In genomic region chr14:63672417-63673180, GRCh38 we compare ENCODE assay signal across 13 cellular contexts. TPM values are rescaled to one million over a fixed set of nuclear protein-coding genes. Genes with fewer than 3 reads are reported as not detected.
DNase-seq lines count a peak whose midpoint lies in the region; ATAC-seq, FAIRE-seq and TF ChIP-seq lines count a peak whose summit lies in the region.
"Had no signal": no experiment of that assay in that cellular context is flagged by ENCODE, and none has a peak within 500 bp of the region (broad histone marks: within the 10 kb centered on the region; RNA-seq: fewer than 3 reads in every experiment).

No MANE protein-coding gene starts in this region.

- H3K4me1 ChIP-seq in astrocyte (ENCODE audit: insufficient read depth, low read length) = no peaks in the 10 kb centered on the region
- H3K4me1 ChIP-seq in prostate gland (replicated peaks) = peaks cover 8% of the 10 kb centered on the region
- H3K4me1 ChIP-seq: parathyroid adenoma had no signal

- H3K4me3 ChIP-seq in astrocyte (ENCODE audit: insufficient read depth, low read depth, low read length) (no peak overlapping the region), prostate gland (no peak overlapping the region)
- H3K4me3 ChIP-seq: BLaER1 treated with 17β-estradiol and CSF1 and Interleukin-3, amounts not matched to agents 10 nM and 100 nM had no signal

- no peak overlapping the region for H3K4me2 ChIP-seq in astrocyte (ENCODE audit: low read length)

- no peak for TF ChIP-seq POLR2A in prostate gland (IDR thresholded peaks at IDR 0.05)

- in situ Hi-C loops in ACHN (cut with HindIII; ENCODE audit: low pct_ligation_motif_present, low pct_unique_long_range_greater_than_20kb, low sequenced_read_pairs) = no loop called here

- H2AFZ ChIP-seq in astrocyte (ENCODE audit: low read depth, low read length) = no peak overlapping the region
- H2AFZ ChIP-seq: parathyroid adenoma had no signal

- H3K9ac ChIP-seq in astrocyte (ENCODE audit: low read length) = no peak overlapping the region
- H3K9ac ChIP-seq: BLaER1 treated with 17β-estradiol and CSF1 and Interleukin-3, amounts not matched to agents 10 nM and 100 nM; parathyroid adenoma had no signal

- peak overlapping the region; percentile 34 for H3K4me3 Mint-ChIP-seq in astrocyte (ENCODE audit: unreplicated experiment)
- H3K4me3 Mint-ChIP-seq in activated T-cell treated with anti-CD3 and anti-CD28 coated beads, Interleukin-2, amount 50 U/mL, for 72 hours = no peak overlapping the region
- H3K4me3 Mint-ChIP-seq: dendritic cell treated with granulocyte-macrophage colony-stimulating factor and Interleukin-4, amounts not matched to agents 40 ng/mL and 50 ng/mL, for 4 days; T-helper 1 cell treated with Interleukin-12 subunit alpha and Interleukin-12 subunit beta and Interleukin-4 antibody, amounts not matched to agents 30 μg/mL and 1 μg/mL, for 36 hours had no signal

- TF ChIP-seq CTCF in astrocyte (IDR thresholded peaks at IDR 0.05; ENCODE audit: insufficient read depth, low read depth, low read length) (no peak), prostate gland (IDR thresholded peaks at IDR 0.05) (no peak)

- ATAC-seq in GM19043 (IDR thresholded peaks at IDR 0.05; ENCODE audit: low read depth, unreplicated experiment) = peak; percentile 73
- ATAC-seq in HG03095 (IDR thresholded peaks at IDR 0.05; ENCODE audit: unreplicated experiment) = peak; percentile 56
- ATAC-seq in activated T-cell treated with anti-CD3 and anti-CD28 coated beads, Interleukin-2, amount 50 U/mL, for 72 hours (replicated peaks in 1 of 2) = no peak

- no peak overlapping the region for H3K27ac Mint-ChIP-seq in astrocyte (ENCODE audit: unreplicated experiment)
- H3K27ac Mint-ChIP-seq in activated T-cell treated with anti-CD3 and anti-CD28 coated beads, Interleukin-2, amount 50 U/mL, for 72 hours = no peak overlapping the region
- H3K27ac Mint-ChIP-seq: dendritic cell treated with granulocyte-macrophage colony-stimulating factor and Interleukin-4, amounts not matched to agents 40 ng/mL and 50 ng/mL, for 4 days; T-helper 1 cell treated with Interleukin-12 subunit alpha and Interleukin-12 subunit beta and Interleukin-4 antibody, amounts not matched to agents 30 μg/mL and 1 μg/mL, for 36 hours had no signal

- H3K36me3 Mint-ChIP-seq in astrocyte (ENCODE audit: low read depth, unreplicated experiment) = peaks cover 5% of the 10 kb centered on the region
- peaks cover 0 to 1% of the 10 kb centered on the region in 2 donors for H3K36me3 Mint-ChIP-seq in activated T-cell treated with anti-CD3 and anti-CD28 coated beads, Interleukin-2, amount 50 U/mL, for 72 hours (ENCODE audit: insufficient read depth in 2 of 2)

- H4K20me1 ChIP-seq in astrocyte (ENCODE audit: insufficient read depth, low read length) = no peaks in the 10 kb centered on the region
- H4K20me1 ChIP-seq: BLaER1 treated with 17β-estradiol and CSF1 and Interleukin-3, amounts not matched to agents 10 nM and 100 nM had no signal

- no peaks in the 10 kb centered on the region for H3K79me2 ChIP-seq in astrocyte (ENCODE audit: insufficient read depth, low read length)
- H3K79me2 ChIP-seq: parathyroid adenoma had no signal

- no peaks in the 10 kb centered on the region for H3K9me3 Mint-ChIP-seq in astrocyte (ENCODE audit: unreplicated experiment)
- no peaks in the 10 kb centered on the region for H3K9me3 Mint-ChIP-seq in activated T-cell treated with anti-CD3 and anti-CD28 coated beads, Interleukin-2, amount 50 U/mL, for 72 hours
- H3K9me3 Mint-ChIP-seq: dendritic cell treated with granulocyte-macrophage colony-stimulating factor and Interleukin-4, amounts not matched to agents 40 ng/mL and 50 ng/mL, for 4 days; T-helper 1 cell treated with Interleukin-12 subunit alpha and Interleukin-12 subunit beta and Interleukin-4 antibody, amounts not matched to agents 30 μg/mL and 1 μg/mL, for 36 hours had no signal

- peak; percentile 62 for DNase-seq in ACHN
- peak; percentile 54 for DNase-seq in astrocyte (ENCODE audit: low read depth)
- no peak for DNase-seq in prostate gland (ENCODE audit: low spot score)
- DNase-seq in NCI-H146 treated with DMSO at 0.1 percent for 48 hours (lab: John Stamatoyannopoulos, UW; ENCODE audit: unreplicated experiment) = no peak
- DNase-seq in activated CD8-positive, alpha-beta memory T cell treated with anti-CD3 and anti-CD28 coated beads, Interleukin-2, amount 50 U/mL, for 48 hours = no peak
- DNase-seq in activated T-cell treated with anti-CD3 and anti-CD28 coated beads, Interleukin-2, amount 50 U/mL, for 72 hours = no peak
- DNase-seq: NCI-H1930 had no signal

- H3K4me1 Mint-ChIP-seq in astrocyte (ENCODE audit: low read depth, unreplicated experiment) = no peaks in the 10 kb centered on the region
- H3K4me1 Mint-ChIP-seq in activated T-cell treated with anti-CD3 and anti-CD28 coated beads, Interleukin-2, amount 50 U/mL, for 72 hours (ENCODE audit: low read depth) = no peaks in the 10 kb centered on the region

- 45% methylated on average over 7 of the region's 7 CpGs for WGBS in prostate gland

- H3K27ac ChIP-seq in astrocyte (ENCODE audit: low read depth, low read length) (no peak overlapping the region), prostate gland (no peak overlapping the region)
- H3K27ac ChIP-seq: BLaER1 treated with 17β-estradiol and CSF1 and Interleukin-3, amounts not matched to agents 10 nM and 100 nM; parathyroid adenoma had no signal

- intact Hi-C loops in prostate gland (cut with DNase I) = no loop called here

- no peak for FAIRE-seq in astrocyte (lab: Jason Lieb, UNC)

- H3K27me3 ChIP-seq in astrocyte (ENCODE audit: insufficient read depth, low read length) (no peaks in the 10 kb centered on the region), prostate gland (replicated peaks; ENCODE audit: insufficient read depth) (no peaks in the 10 kb centered on the region)
- H3K27me3 ChIP-seq: BLaER1 treated with 17β-estradiol and CSF1 and Interleukin-3, amounts not matched to agents 10 nM and 100 nM had no signal

- no peaks in the 10 kb centered on the region for H3K36me3 ChIP-seq in astrocyte (ENCODE audit: insufficient read depth, low read length)
- H3K36me3 ChIP-seq in prostate gland = no peaks in the 10 kb centered on the region

- H3K9me3 ChIP-seq in astrocyte (ENCODE audit: insufficient read depth, low read depth, low read length) (no peaks in the 10 kb centered on the region), prostate gland (no peaks in the 10 kb centered on the region)
- H3K9me3 ChIP-seq: BLaER1 treated with 17β-estradiol and CSF1 and Interleukin-3, amounts not matched to agents 10 nM and 100 nM had no signal

- no peaks in the 10 kb centered on the region for H3K27me3 Mint-ChIP-seq in astrocyte (ENCODE audit: low read depth, unreplicated experiment)
- no peaks in the 10 kb centered on the region for H3K27me3 Mint-ChIP-seq in activated T-cell treated with anti-CD3 and anti-CD28 coated beads, Interleukin-2, amount 50 U/mL, for 72 hours (ENCODE audit: low read depth)
- H3K27me3 Mint-ChIP-seq: dendritic cell treated with granulocyte-macrophage colony-stimulating factor and Interleukin-4, amounts not matched to agents 40 ng/mL and 50 ng/mL, for 4 days had no signal

RNA-seq across cellular contexts. Expression of gene WDR89, which starts 30.9 kb away (rescaled TPM):
- total RNA-seq in astrocyte = 13.2 and 15.0 TPM in 2 replicates
- total RNA-seq in prostate gland = 1 to 10 TPM; 4.9 to 8.9 TPM
- total RNA-seq in activated T-cell treated with anti-CD3 and anti-CD28 coated beads, Interleukin-2, amount 50 U/mL, for 72 hours = 10 to 100 TPM; 18.1 to 23.5 TPM

RNA-seq across cellular contexts. Expression of gene SGPP1, which starts 55.3 kb away (rescaled TPM):
- total RNA-seq in astrocyte = 13.8 and 13.9 TPM in 2 replicates
- 10 to 100 TPM; 19.7 to 37.5 TPM for total RNA-seq in prostate gland
- 10 to 100 TPM; 12.1 to 13.1 TPM for total RNA-seq in activated T-cell treated with anti-CD3 and anti-CD28 coated beads, Interleukin-2, amount 50 U/mL, for 72 hours

Comparison
In these comparisons a context has a peak if more than half of its experiments do, and no peak if none do; other contexts are left out.
1. DNase-seq: peak in ACHN (single experiment) and astrocyte (single experiment); none in prostate gland (single experiment), NCI-H146 treated with DMSO at 0.1 percent for 48 hours (single experiment), activated CD8-positive, alpha-beta memory T cell treated with anti-CD3 and anti-CD28 coated beads, Interleukin-2, amount 50 U/mL, for 48 hours (single experiment) and activated T-cell treated with anti-CD3 and anti-CD28 coated beads, Interleukin-2, amount 50 U/mL, for 72 hours (0 of 2).
2. ATAC-seq: peak in GM19043 (single experiment) and HG03095 (single experiment); none in activated T-cell treated with anti-CD3 and anti-CD28 coated beads, Interleukin-2, amount 50 U/mL, for 72 hours (0 of 2).